In genomic region chr15:91950631-91951384, GRCh38 we compare ENCODE assay signal across 1 cellular context.
TF ChIP-seq lines count a peak whose summit lies in the region.

No MANE protein-coding gene starts in this region.

TF ChIP-seq in A549, 52 proteins besides CTCF, POLR2A, EP300 and RAD21 (continued from another document):
- TF ChIP-seq REST (IDR thresholded peaks at IDR 0.05): no peak
- no peak for TF ChIP-seq HES2 (IDR thresholded peaks at IDR 0.05)
- TF ChIP-seq FOSL2 (IDR thresholded peaks at IDR 0.05): no peak
- TF ChIP-seq FOSL2 (CRISPR knock-in tag; IDR thresholded peaks at IDR 0.05): no peak
